8 cellular contexts compared by ENCODE assay signal in the genomic region with DNA sequence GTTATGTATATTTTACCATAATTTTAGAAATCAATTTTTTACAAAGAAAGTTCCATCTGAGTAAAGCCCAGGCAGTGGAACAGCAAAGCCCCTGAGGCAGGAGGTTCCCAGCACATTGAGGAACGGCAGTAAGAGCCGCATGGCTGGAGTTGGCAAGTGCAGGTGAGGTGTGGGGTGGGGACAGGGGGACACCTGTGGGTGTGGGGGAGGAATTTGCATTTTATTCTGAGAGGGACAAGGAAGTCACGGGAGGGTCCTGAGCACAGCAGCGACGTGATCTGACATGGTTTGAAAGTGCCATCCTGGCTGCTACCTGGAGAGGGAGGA. TPM values are rescaled to one million over a fixed set of nuclear protein-coding genes. Genes with fewer than 3 reads are reported as not detected.
DNase-seq lines count a peak whose midpoint lies in the region; ATAC-seq and TF ChIP-seq lines count a peak whose summit lies in the region.

No MANE protein-coding gene starts in this region.

- peaks cover 9% of the 10 kb centered on the region; the same call in 1 of the 2 replicates for H3K9me3 ChIP-seq in NT2/D1 (ENCODE audit: insufficient read depth, low read length)
- H3K9me3 ChIP-seq in endodermal cell (ENCODE audit: control insufficient read depth, low read length) = peaks cover 4% of the 10 kb centered on the region
- no peaks in the 10 kb centered on the region for H3K9me3 ChIP-seq in osteoblast (ENCODE audit: low read depth, low read length)

- 83 to 86% methylated on average over 4 to 5 of the region's 5 CpGs for WGBS in endodermal cell (ENCODE audit: insufficient coverage in 1 of 2, insufficient read length in 1 of 2), 2 experiments

- no peaks in the 10 kb centered on the region for H4K20me1 ChIP-seq in osteoblast (ENCODE audit: insufficient read depth, low read length)

- H2AFZ ChIP-seq in osteoblast (ENCODE audit: low read length) = peak overlapping the region; percentile 97

- H3K4me2 ChIP-seq in osteoblast (ENCODE audit: insufficient read depth, low read length) = peak overlapping the region; percentile 89

- H3K4me3 ChIP-seq in AG10803 (ENCODE audit: low read length) (peak overlapping the region; percentile 62), NT2/D1 (ENCODE audit: insufficient read length, low read depth) (no peak overlapping the region), endodermal cell (ENCODE audit: low read length) (no peak overlapping the region), osteoblast (ENCODE audit: insufficient read depth, low read length) (peak overlapping the region; percentile 67)

- H3K27ac ChIP-seq in endodermal cell (ENCODE audit: low read depth, low read length) (no peak overlapping the region), osteoblast (ENCODE audit: low read depth, low read length) (peak overlapping the region; percentile 99)

- H3K4me1 Mint-ChIP-seq in endodermal cell = peaks cover 13% of the 10 kb centered on the region

- H3K27ac Mint-ChIP-seq in endodermal cell = peak overlapping the region; percentile 84

- H3K27me3 Mint-ChIP-seq in endodermal cell (ENCODE audit: insufficient read depth) = no peaks in the 10 kb centered on the region

- H3K4me1 ChIP-seq in NT2/D1 (ENCODE audit: insufficient read depth, insufficient read length) (peaks cover 5% of the 10 kb centered on the region), endodermal cell (ENCODE audit: control insufficient read depth, insufficient read depth, low read length) (no peaks in the 10 kb centered on the region), osteoblast (ENCODE audit: insufficient read depth, low read length) (peaks cover 18% of the 10 kb centered on the region)

- H3K9me3 Mint-ChIP-seq in endodermal cell = no peaks in the 10 kb centered on the region

- no peak for DNase-seq in AG10803 (ENCODE audit: low read depth)
- DNase-seq in NT2/D1 (ENCODE audit: low read depth, low spot score) = no peak
- DNase-seq in endodermal cell = peak; percentile 24
- DNase-seq in osteoblast (ENCODE audit: insufficient read length, low spot score, missing footprints) = no peak
- DNase-seq in cerebellar cortex (ENCODE audit: low spot score) = no peak
- DNase-seq in COR-L47 (lab: John Stamatoyannopoulos, UW) = no peak

- H3K36me3 ChIP-seq in NT2/D1 (ENCODE audit: insufficient read depth, insufficient read length, low read length) (peaks cover 36% of the 10 kb centered on the region), endodermal cell (ENCODE audit: control insufficient read depth, insufficient read depth, low read length) (peaks cover 11% of the 10 kb centered on the region), osteoblast (ENCODE audit: insufficient read depth, low read length) (peaks cover 13% of the 10 kb centered on the region)

- no peak overlapping the region for H3K4me3 Mint-ChIP-seq in endodermal cell

- peaks cover 9% of the 10 kb centered on the region for H3K36me3 Mint-ChIP-seq in endodermal cell (ENCODE audit: low read depth)

- H3K9ac ChIP-seq in NT2/D1 (ENCODE audit: insufficient read length, low read depth) (peak overlapping the region; percentile 65), endodermal cell (ENCODE audit: extremely low read depth, low read length, poor library complexity, severe bottlenecking) (no peak overlapping the region)

- H3K27me3 ChIP-seq in NT2/D1 (ENCODE audit: insufficient read depth, insufficient read length) = no peaks in the 10 kb centered on the region
- no peaks in the 10 kb centered on the region for H3K27me3 ChIP-seq in endodermal cell (ENCODE audit: control insufficient read depth, insufficient read depth, low read length, poor library complexity, severe bottlenecking)
- H3K27me3 ChIP-seq in osteoblast (ENCODE audit: insufficient read depth, low read length) = no peaks in the 10 kb centered on the region

- H3K79me2 ChIP-seq in osteoblast (ENCODE audit: insufficient read depth, low read length) = no peaks in the 10 kb centered on the region

- TF ChIP-seq CTCF in AG10803 (conservative IDR thresholded peaks at IDR 0.05; ENCODE audit: low read length) = no peak
- TF ChIP-seq CTCF in endodermal cell (conservative IDR thresholded peaks at IDR 0.05) = no peak
- TF ChIP-seq CTCF in osteoblast (IDR thresholded peaks at IDR 0.05; ENCODE audit: extremely low read depth, low read depth, low read length) = no peak

- ATAC-seq in GM18861 (IDR thresholded peaks at IDR 0.05; ENCODE audit: unreplicated experiment) (no peak), GM18868 (IDR thresholded peaks at IDR 0.05; ENCODE audit: unreplicated experiment) (no peak)

RNA-seq across cellular contexts. Expression of a gene that starts 16.1 kb away (rescaled TPM):
- total RNA-seq in endodermal cell (10 to 100 TPM; 27.1 to 40.1 TPM), osteoblast (51.3 and 55.4 TPM in 2 replicates)
- polyA plus RNA-seq in endodermal cell (2013, experiment 1 of 2) = 25.3 TPM
- polyA plus RNA-seq in endodermal cell (2013, experiment 2 of 2) = 23.9 TPM

RNA-seq across cellular contexts. Expression of a gene that starts 22.7 kb away (rescaled TPM):
- total RNA-seq in endodermal cell (10 to 100 TPM; 28.2 to 35.2 TPM), osteoblast (35.9 and 39.4 TPM in 2 replicates)
- polyA plus RNA-seq in endodermal cell (2013, experiment 1 of 2) = 21.2 TPM
- polyA plus RNA-seq in endodermal cell (2013, experiment 2 of 2) = 20.2 TPM

RNA-seq across cellular contexts. Expression of a gene that starts 39.6 kb away (rescaled TPM):
- total RNA-seq in endodermal cell = 1,000 to 10,000 TPM; 1,323 to 1,693 TPM
- 1,899 TPM for polyA plus RNA-seq in endodermal cell (2013, experiment 1 of 2)
- polyA plus RNA-seq in endodermal cell (2013, experiment 2 of 2) = 1,806 TPM
- total RNA-seq in osteoblast = 1,101 and 1,268 TPM in 2 replicates

RNA-seq across cellular contexts. Expression of a gene that starts 59.5 kb away (rescaled TPM):
- total RNA-seq in endodermal cell = 1 to 10 TPM; 1.1 to 1.5 TPM
- 0.21 TPM for polyA plus RNA-seq in endodermal cell (2013, experiment 1 of 2)
- polyA plus RNA-seq in endodermal cell (2013, experiment 2 of 2) = not detected
- under 0.01 and 0.36 TPM in 2 replicates for total RNA-seq in osteoblast

Comparison
In these comparisons a context has a peak if more than half of its experiments do, and no peak if none do; other contexts are left out.
1. H3K4me3 ChIP-seq: peak in AG10803 (single experiment) and osteoblast (single experiment); none in NT2/D1 (single experiment) and endodermal cell (single experiment).